7 cellular contexts compared by ENCODE assay signal in the genomic region with DNA sequence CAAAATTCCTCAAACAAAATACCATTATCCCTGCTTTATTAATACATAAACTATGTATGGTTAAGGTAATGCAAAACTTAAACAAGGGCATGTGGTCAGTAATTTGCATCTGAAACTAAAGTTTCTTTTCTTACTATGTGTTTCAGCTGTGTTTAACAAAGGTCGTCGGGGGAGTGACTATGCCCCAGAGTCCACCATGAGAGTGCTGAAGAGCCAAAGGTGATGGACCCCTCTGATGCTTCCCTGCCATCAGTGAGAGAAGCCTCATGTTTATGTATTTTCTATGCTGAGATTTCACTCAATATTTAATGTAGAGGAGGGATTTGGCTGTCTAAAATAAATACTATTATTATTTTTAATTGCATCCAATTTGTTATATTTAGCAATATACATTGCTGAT.
"Had no signal": no experiment of that assay in that cellular context is flagged by ENCODE, and none has a peak within 500 bp of the region (broad histone marks: within the 10 kb centered on the region; RNA-seq: fewer than 3 reads in every experiment).

No MANE protein-coding gene starts in this region.

- FAIRE-seq: HTR-8/SVneo had no signal

- H3K4me2 ChIP-seq: KMS-11 had no signal

- DNase-seq: GOT3, H9, HCEC 1CT, KBM-7 had no signal

- H3K9me3 Mint-ChIP-seq: H9 had no signal

- H3K27ac ChIP-seq: KMS-11 had no signal

- H3K36me3 Mint-ChIP-seq: IgD-negative memory B cell had no signal

- H3K27ac Mint-ChIP-seq: IgD-negative memory B cell had no signal

- H3K4me1 Mint-ChIP-seq: IgD-negative memory B cell had no signal

- H3K4me3 Mint-ChIP-seq: H9, IgD-negative memory B cell had no signal

- H3K9ac ChIP-seq: KMS-11 had no signal

- H3K27me3 Mint-ChIP-seq: IgD-negative memory B cell had no signal
